ENCODE assay signal across 24 cellular contexts in the genomic region with DNA sequence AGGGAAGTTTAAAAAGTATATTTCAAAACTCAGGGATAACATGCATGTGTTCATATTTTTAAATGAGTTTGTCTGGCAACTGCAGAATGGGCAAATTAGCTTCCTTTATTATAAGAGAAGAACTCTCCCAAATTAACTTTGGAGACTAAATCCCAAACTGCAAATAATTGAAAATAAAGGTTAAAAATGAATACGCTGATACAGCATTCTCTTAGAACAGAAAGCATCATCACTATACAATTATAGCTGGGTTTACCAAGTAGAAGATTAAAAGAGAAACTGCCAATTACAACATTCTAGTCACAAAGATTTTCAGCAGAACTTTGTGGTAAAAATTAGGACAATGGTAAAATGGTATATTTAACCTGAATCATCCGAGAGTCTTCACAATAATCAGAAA.
"Had no signal": no experiment of that assay in that cellular context is flagged by ENCODE, and none has a peak within 500 bp of the region (broad histone marks: within the 10 kb centered on the region; RNA-seq: fewer than 3 reads in every experiment).

No MANE protein-coding gene starts in this region.

- ATAC-seq: foreskin keratinocyte; gastroesophageal sphincter; heart left ventricle; left cardiac atrium; left lung; left ventricle myocardium superior; lower lobe of right lung; mucosa of descending colon; naive thymus-derived CD8-positive, alpha-beta T cell had no signal

- H3K4me1 ChIP-seq: colonic mucosa, esophagus muscularis mucosa, foreskin keratinocyte, gastroesophageal sphincter, left lung, lower lobe of right lung had no signal

- H3K79me2 ChIP-seq: hepatocyte had no signal

- H3K27me3 ChIP-seq: colonic mucosa, esophagus muscularis mucosa, foreskin keratinocyte, heart left ventricle, hepatocyte, left lung had no signal

- H3K36me3 ChIP-seq: colonic mucosa, esophagus muscularis mucosa, gastroesophageal sphincter, heart left ventricle, left lung, lower lobe of right lung had no signal

- H3K27ac Mint-ChIP-seq: dendritic cell treated with granulocyte-macrophage colony-stimulating factor and Interleukin-4, amounts not matched to agents 40 ng/mL and 50 ng/mL, for 4 days; immature natural killer cell; naive B cell; naive thymus-derived CD8-positive, alpha-beta T cell had no signal

- H3K9me3 ChIP-seq: colonic mucosa, esophagus muscularis mucosa, lower lobe of right lung, mucosa of descending colon had no signal

- H3K4me3 ChIP-seq: colonic mucosa, esophagus muscularis mucosa, gastroesophageal sphincter, heart left ventricle, hepatocyte, left lung, lower lobe of right lung, mucosa of descending colon had no signal

- H2AFZ ChIP-seq: hepatocyte had no signal

- H3K27ac ChIP-seq: colonic mucosa, esophagus muscularis mucosa, foreskin keratinocyte, gastroesophageal sphincter, heart left ventricle, hepatocyte, left lung, lower lobe of right lung had no signal

- H3K4me2 ChIP-seq: hepatocyte had no signal

- H3K36me3 Mint-ChIP-seq: naive B cell had no signal

- DNase-seq: colonic mucosa; cortex of kidney; effector memory CD4-positive, alpha-beta T cell; foreskin keratinocyte; heart left ventricle; hypothalamus; immature natural killer cell; left cardiac atrium; left lung; left ventricle myocardium superior; lower lobe of right lung; mesenchymal stem cell; mucosa of descending colon; naive B cell; naive thymus-derived CD8-positive, alpha-beta T cell had no signal

- FAIRE-seq: endothelial cell of umbilical vein, frontal cortex, islet of Langerhans, keratinocyte had no signal

- H3K9me3 Mint-ChIP-seq: mesothelial cell of epicardium had no signal
